28 cellular contexts compared by ENCODE assay signal in the genomic region with DNA sequence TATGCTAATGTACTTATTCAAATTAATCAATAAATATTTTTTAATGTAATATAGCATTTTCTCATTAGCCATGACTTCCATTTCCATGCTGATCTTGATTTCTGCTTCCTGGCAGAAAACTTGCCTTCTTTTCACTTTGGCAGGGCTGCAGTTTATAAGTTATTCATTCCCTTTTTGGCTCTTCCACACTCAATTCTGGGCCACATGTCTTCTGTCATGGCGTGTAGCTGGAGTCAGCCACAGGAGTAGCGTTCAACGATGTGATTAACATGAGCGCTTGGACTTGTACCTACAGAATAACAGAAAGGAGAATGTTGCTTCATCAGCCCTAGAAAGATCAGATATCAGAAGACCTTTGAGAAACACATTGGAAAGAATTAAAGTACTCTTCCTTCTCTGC.
"Had no signal": no experiment of that assay in that cellular context is flagged by ENCODE, and none has a peak within 500 bp of the region (broad histone marks: within the 10 kb centered on the region; RNA-seq: fewer than 3 reads in every experiment).

No MANE protein-coding gene starts in this region.

- H3K27me3 ChIP-seq: ascending aorta, esophagus squamous epithelium, gastroesophageal sphincter had no signal

- H3K4me1 Mint-ChIP-seq: activated CD4-positive, alpha-beta T cell treated with anti-CD3 and anti-CD28 coated beads for 36 hours; activated CD4-positive, alpha-beta T cell treated with anti-CD3 and anti-CD28 coated beads, Interleukin-2, amount 10 ng/mL, durations not matched to agents 24 days and 14 days; activated CD8-positive, alpha-beta memory T cell treated with anti-CD3 and anti-CD28 coated beads, Interleukin-2, amount 10 ng/mL, durations not matched to agents 7 days and 5 days; activated naive CD4-positive, alpha-beta T cell treated with anti-CD3 and anti-CD28 coated beads, Interleukin-2, amount 50 U/mL, for 24 hours; activated naive CD8-positive, alpha-beta T cell treated with anti-CD3 and anti-CD28 coated beads, Interleukin-2, amount 10 ng/mL, durations not matched to agents 7 days and 5 days had no signal

- H3K9me3 ChIP-seq: ascending aorta, esophagus squamous epithelium, gastroesophageal sphincter, heart right ventricle had no signal

- H3K4me1 ChIP-seq: ascending aorta, heart right ventricle had no signal

- H3K36me3 Mint-ChIP-seq: activated CD4-positive, alpha-beta memory T cell treated with anti-CD3 and anti-CD28 coated beads for 36 hours; activated CD8-positive, alpha-beta memory T cell treated with anti-CD3 and anti-CD28 coated beads, Interleukin-2, amount 10 ng/mL, durations not matched to agents 7 days and 5 days; activated naive CD4-positive, alpha-beta T cell treated with anti-CD3 and anti-CD28 coated beads, Interleukin-2, amount 50 U/mL, for 24 hours; activated naive CD8-positive, alpha-beta T cell treated with anti-CD3 and anti-CD28 coated beads, Interleukin-2, amount 10 ng/mL, durations not matched to agents 7 days and 5 days had no signal

- H3K36me3 ChIP-seq: ascending aorta, esophagus squamous epithelium, gastroesophageal sphincter, heart right ventricle had no signal

- H3K4me3 ChIP-seq: ascending aorta, esophagus squamous epithelium, gastroesophageal sphincter, heart right ventricle had no signal

- H3K27ac Mint-ChIP-seq: activated CD4-positive, alpha-beta memory T cell treated with anti-CD3 and anti-CD28 coated beads for 36 hours; activated CD4-positive, alpha-beta T cell treated with anti-CD3 and anti-CD28 coated beads for 36 hours; activated CD4-positive, alpha-beta T cell treated with anti-CD3 and anti-CD28 coated beads, Interleukin-2, amount 10 ng/mL, durations not matched to agents 24 days and 14 days; activated CD8-positive, alpha-beta memory T cell treated with anti-CD3 and anti-CD28 coated beads, Interleukin-2, amount 10 ng/mL, durations not matched to agents 7 days and 5 days; activated CD8-positive, alpha-beta T cell treated with anti-CD3 and anti-CD28 coated beads, Interleukin-2, amount 10 ng/mL, durations not matched to agents 7 days and 5 days; activated naive CD4-positive, alpha-beta T cell treated with anti-CD3 and anti-CD28 coated beads for 36 hours; activated naive CD4-positive, alpha-beta T cell treated with anti-CD3 and anti-CD28 coated beads, Interleukin-2, amount 50 U/mL, for 24 hours; activated naive CD8-positive, alpha-beta T cell treated with anti-CD3 and anti-CD28 coated beads, Interleukin-2, amount 10 ng/mL, durations not matched to agents 7 days and 5 days; activated T-helper 1 cell treated with anti-CD3 and anti-CD28 coated beads, Interleukin-12 subunit alpha, Interleukin-12 subunit beta, Interleukin-2, Interleukin-4 antibody, amounts not matched to agents 30 ng/mL and 10 ng/mL and 1 ng/mL, durations not matched to agents 14 hours and 24 hours and 36 hours; activated T-helper 2 cell treated with anti-CD3 and anti-CD28 coated beads, Interferon-gamma antibody, Interleukin-2, Interleukin-4, amounts not matched to agents 10 μg/mL and 5 μg/mL and 100 μg/mL, durations not matched to agents 14 hours and 24 hours and 36 hours; effector memory CD8-positive, alpha-beta T cell had no signal

- ATAC-seq: activated CD4-positive, alpha-beta T cell treated with anti-CD3 and anti-CD28 coated beads for 36 hours; activated CD8-positive, alpha-beta memory T cell treated with anti-CD3 and anti-CD28 coated beads, Interleukin-2, amount 10 ng/mL, durations not matched to agents 7 days and 5 days; activated CD8-positive, alpha-beta T cell treated with anti-CD3 and anti-CD28 coated beads, Interleukin-2, amount 10 ng/mL, durations not matched to agents 7 days and 5 days; effector memory CD8-positive, alpha-beta T cell; gastroesophageal sphincter; heart right ventricle had no signal

- H3K27me3 Mint-ChIP-seq: activated CD4-positive, alpha-beta T cell treated with anti-CD3 and anti-CD28 coated beads for 36 hours; activated CD4-positive, alpha-beta T cell treated with anti-CD3 and anti-CD28 coated beads, Interleukin-2, amount 10 ng/mL, durations not matched to agents 24 days and 14 days; activated CD8-positive, alpha-beta memory T cell treated with anti-CD3 and anti-CD28 coated beads, Interleukin-2, amount 10 ng/mL, durations not matched to agents 7 days and 5 days; activated naive CD4-positive, alpha-beta T cell treated with anti-CD3 and anti-CD28 coated beads, Interleukin-2, amount 50 U/mL, for 24 hours; activated naive CD8-positive, alpha-beta T cell treated with anti-CD3 and anti-CD28 coated beads, Interleukin-2, amount 10 ng/mL, durations not matched to agents 7 days and 5 days; effector memory CD8-positive, alpha-beta T cell had no signal

- H3K9me3 Mint-ChIP-seq: activated CD4-positive, alpha-beta memory T cell treated with anti-CD3 and anti-CD28 coated beads for 36 hours; activated CD4-positive, alpha-beta T cell treated with anti-CD3 and anti-CD28 coated beads, Interleukin-2, amount 10 ng/mL, durations not matched to agents 24 days and 14 days; activated naive CD4-positive, alpha-beta T cell treated with anti-CD3 and anti-CD28 coated beads for 36 hours; activated naive CD4-positive, alpha-beta T cell treated with anti-CD3 and anti-CD28 coated beads, Interleukin-2, amount 50 U/mL, for 24 hours; activated naive CD8-positive, alpha-beta T cell treated with anti-CD3 and anti-CD28 coated beads, Interleukin-2, amount 10 ng/mL, durations not matched to agents 7 days and 5 days; activated T-helper 1 cell treated with anti-CD3 and anti-CD28 coated beads, Interleukin-12 subunit alpha, Interleukin-12 subunit beta, Interleukin-2, Interleukin-4 antibody, amounts not matched to agents 30 ng/mL and 10 ng/mL and 1 ng/mL, durations not matched to agents 14 hours and 24 hours and 36 hours; activated T-helper 2 cell treated with anti-CD3 and anti-CD28 coated beads, Interferon-gamma antibody, Interleukin-2, Interleukin-4, amounts not matched to agents 10 μg/mL and 5 μg/mL and 100 μg/mL, durations not matched to agents 14 hours and 24 hours and 36 hours had no signal

- H3K4me3 Mint-ChIP-seq: activated CD4-positive, alpha-beta memory T cell treated with anti-CD3 and anti-CD28 coated beads for 36 hours; activated CD4-positive, alpha-beta T cell treated with anti-CD3 and anti-CD28 coated beads for 36 hours; activated CD4-positive, alpha-beta T cell treated with anti-CD3 and anti-CD28 coated beads, Interleukin-2, amount 10 ng/mL, durations not matched to agents 24 days and 14 days; activated CD8-positive, alpha-beta memory T cell treated with anti-CD3 and anti-CD28 coated beads, Interleukin-2, amount 10 ng/mL, durations not matched to agents 7 days and 5 days; activated CD8-positive, alpha-beta T cell treated with anti-CD3 and anti-CD28 coated beads, Interleukin-2, amount 10 ng/mL, durations not matched to agents 7 days and 5 days; activated naive CD4-positive, alpha-beta T cell treated with anti-CD3 and anti-CD28 coated beads for 36 hours; activated naive CD4-positive, alpha-beta T cell treated with anti-CD3 and anti-CD28 coated beads, Interleukin-2, amount 50 U/mL, for 24 hours; activated naive CD8-positive, alpha-beta T cell treated with anti-CD3 and anti-CD28 coated beads, Interleukin-2, amount 10 ng/mL, durations not matched to agents 7 days and 5 days; activated T-helper 1 cell treated with anti-CD3 and anti-CD28 coated beads, Interleukin-12 subunit alpha, Interleukin-12 subunit beta, Interleukin-2, Interleukin-4 antibody, amounts not matched to agents 30 ng/mL and 10 ng/mL and 1 ng/mL, durations not matched to agents 14 hours and 24 hours and 36 hours; effector memory CD8-positive, alpha-beta T cell had no signal

- H3K27ac ChIP-seq: ascending aorta, esophagus squamous epithelium, gastroesophageal sphincter, heart right ventricle had no signal

- DNase-seq: activated CD4-positive, alpha-beta memory T cell treated with anti-CD3 and anti-CD28 coated beads for 36 hours; activated CD4-positive, alpha-beta T cell treated with anti-CD3 and anti-CD28 coated beads for 36 hours; activated CD4-positive, alpha-beta T cell treated with anti-CD3 and anti-CD28 coated beads, Interleukin-2, amount 10 ng/mL, durations not matched to agents 24 days and 14 days; activated CD4-positive, CD25-positive, alpha-beta regulatory T cell; activated CD4-positive, CD25-positive, alpha-beta regulatory T cell treated with anti-CD3 and anti-CD28 coated beads, Interleukin-2, amount 50 U/mL, for 72 hours; activated CD8-positive, alpha-beta memory T cell treated with anti-CD3 and anti-CD28 coated beads, Interleukin-2, amount 10 ng/mL, durations not matched to agents 7 days and 5 days; activated CD8-positive, alpha-beta memory T cell treated with anti-CD3 and anti-CD28 coated beads, Interleukin-2, amount 50 U/mL, for 4 hours; activated CD8-positive, alpha-beta T cell treated with anti-CD3 and anti-CD28 coated beads, Interleukin-2, amount 10 ng/mL, durations not matched to agents 7 days and 5 days; activated effector memory CD4-positive, alpha-beta T cell treated with anti-CD3 and anti-CD28 coated beads, Interleukin-2, amount 50 U/mL, for 16 hours; activated naive CD4-positive, alpha-beta T cell treated with anti-CD3 and anti-CD28 coated beads for 36 hours; activated naive CD8-positive, alpha-beta T cell treated with anti-CD3 and anti-CD28 coated beads, Interleukin-2, amount 10 ng/mL, durations not matched to agents 7 days and 5 days; activated T-cell treated with anti-CD3 and anti-CD28 coated beads, Interleukin-2, amount 50 U/mL, for 1 hour; activated T-cell treated with anti-CD3 and anti-CD28 coated beads, Interleukin-2, amount 50 U/mL, for 48 hours; caudate nucleus; cortex of kidney; dermis blood vessel endothelial cell; effector CD4-positive, alpha-beta T cell; effector memory CD8-positive, alpha-beta T cell; erythroblast; esophagus squamous epithelium; foreskin melanocyte; heart right ventricle; T-helper 2 cell had no signal
